ENCODE assay signal across 18 cellular contexts in genomic region chr9:88373018-88373417, GRCh38. TPM values are rescaled to one million over a fixed set of nuclear protein-coding genes. Genes with fewer than 3 reads are reported as not detected.
A peak's percentile ranks its signal among the peaks of the same experiment; 100 is the strongest.
DNase-seq lines count a peak whose midpoint lies in the region; ATAC-seq lines count a peak whose summit lies in the region.
"Had no signal": no experiment of that assay in that cellular context is flagged by ENCODE, and none has a peak within 500 bp of the region (broad histone marks: within the 10 kb centered on the region; RNA-seq: fewer than 3 reads in every experiment).

No MANE protein-coding gene starts in this region.

- H3K4me3 ChIP-seq in adipocyte (ENCODE audit: low read length) = no peak overlapping the region
- H3K4me3 ChIP-seq in neuronal stem cell (ENCODE audit: low read length in 2 of 2) = no peak overlapping the region
- H3K4me3 ChIP-seq: A549, GM12878 had no signal

- H3K36me3 ChIP-seq in adipocyte (ENCODE audit: control insufficient read depth, insufficient read depth, low read length, severe bottlenecking) = no peaks in the 10 kb centered on the region
- no peaks in the 10 kb centered on the region for H3K36me3 ChIP-seq in neuronal stem cell (replicated peaks in 1 of 2; ENCODE audit: control insufficient read depth in 2 of 2, insufficient read depth in 2 of 2, low read length in 2 of 2)
- H3K36me3 ChIP-seq: BE2C had no signal

- ATAC-seq in GM18873 (IDR thresholded peaks at IDR 0.05; ENCODE audit: low FRiP score, unreplicated experiment) (no peak), HG02678 (IDR thresholded peaks at IDR 0.05; ENCODE audit: unreplicated experiment) (no peak)
- ATAC-seq: A549; CD8-positive, alpha-beta T cell; GM12878; HepG2 had no signal

- no peak overlapping the region for H2BK120ac ChIP-seq in neuronal stem cell (ENCODE audit: low read depth, low read length)

- H3K9me3 ChIP-seq in adipocyte (ENCODE audit: control insufficient read depth, low read length) (peaks cover 6% of the 10 kb centered on the region), neuronal stem cell (replicated peaks in 1 of 2; ENCODE audit: control insufficient read depth in 2 of 2, insufficient read depth in 1 of 2, low read depth in 1 of 2, low read length in 2 of 2) (no peaks in the 10 kb centered on the region)
- H3K9me3 ChIP-seq: BE2C had no signal

- no peak overlapping the region for H2BK15ac ChIP-seq in neuronal stem cell (ENCODE audit: low read length)

- H2BK5ac ChIP-seq in neuronal stem cell (ENCODE audit: low read length) = no peak overlapping the region

- H3K27me3 ChIP-seq in adipocyte (replicated peaks; ENCODE audit: control insufficient read depth, insufficient read depth, low read length) (no peaks in the 10 kb centered on the region), neuronal stem cell (ENCODE audit: control insufficient read depth in 3 of 3, insufficient read depth in 3 of 3, low read depth in 1 of 3, low read length in 3 of 3) (peaks cover 0 to 4% (median 0%) of the 10 kb centered on the region in 3 experiments)
- H3K27me3 ChIP-seq: BE2C had no signal

- no peak overlapping the region for H2AFZ ChIP-seq in neuronal stem cell (ENCODE audit: low read length)

- H2BK12ac ChIP-seq in neuronal stem cell (ENCODE audit: low read length) = no peak overlapping the region

- peak; percentile 22 for DNase-seq in A172 (ENCODE audit: low spot score)
- DNase-seq in Daoy (ENCODE audit: low read depth) = peak; percentile 28
- DNase-seq in MV-4-11 (lab: John Stamatoyannopoulos, UW) = peak; percentile 33
- DNase-seq in adipocyte (ENCODE audit: low read depth) = peak; percentile 22
- DNase-seq in NCI-H1694 (lab: John Stamatoyannopoulos, UW) = no peak
- no peak for DNase-seq in neuronal stem cell (ENCODE audit: low spot score)
- DNase-seq: BE2C; CD8-positive, alpha-beta T cell; COR-L47; DND-41; GOT3; H9 had no signal

- no peak overlapping the region for H4K8ac ChIP-seq in neuronal stem cell (ENCODE audit: low read depth, low read length)

- no peak overlapping the region for H2AK5ac ChIP-seq in neuronal stem cell (ENCODE audit: low read depth, low read length)

- no peak overlapping the region for H4K91ac ChIP-seq in neuronal stem cell (ENCODE audit: low read depth, low read length, poor library complexity)

- H3K23ac ChIP-seq in neuronal stem cell (ENCODE audit: low read depth, low read length, poor library complexity) = no peak overlapping the region

- H3K4ac ChIP-seq in neuronal stem cell (ENCODE audit: low read length) = no peak overlapping the region

- H3K79me1 ChIP-seq in neuronal stem cell (ENCODE audit: low read depth, low read length) = no peaks in the 10 kb centered on the region

- no peaks in the 10 kb centered on the region for H3K4me1 ChIP-seq in adipocyte (ENCODE audit: control insufficient read depth, insufficient read depth, low read length)
- no peaks in the 10 kb centered on the region for H3K4me1 ChIP-seq in neuronal stem cell (ENCODE audit: control insufficient read depth in 2 of 2, insufficient read depth in 1 of 2, low read depth in 1 of 2, low read length in 2 of 2)
- H3K4me1 ChIP-seq: A549, BE2C had no signal

- WGBS in neuronal stem cell (ENCODE audit: extremely low coverage in 2 of 2, insufficient read length in 2 of 2, insufficient replicate concordance in 1 of 2), 2 donors = no CpG with 5 or more reads among the region's 5 CpGs

- H3K27ac ChIP-seq in neuronal stem cell (replicated peaks; ENCODE audit: low read length) = no peak overlapping the region
- H3K27ac ChIP-seq: A549, C4-2B had no signal

- H3K9ac ChIP-seq in adipocyte (ENCODE audit: low read length) (no peak overlapping the region), neuronal stem cell (ENCODE audit: low read depth, low read length, poor library complexity) (no peak overlapping the region)

- no peak overlapping the region for H3K4me2 ChIP-seq in neuronal stem cell (ENCODE audit: insufficient read depth, low read length, poor library complexity, severe bottlenecking)
- H3K4me2 ChIP-seq: A549 had no signal

- no peak overlapping the region for H3K18ac ChIP-seq in neuronal stem cell (ENCODE audit: low read length)

- no peak overlapping the region for H3K14ac ChIP-seq in neuronal stem cell (ENCODE audit: low read length)

RNA-seq across cellular contexts. Expression of gene SPIN1, which starts 15.2 kb away (rescaled TPM):
- total RNA-seq in A172 (2014; rRNA removed; shearing (Covaris generic)) = 160 and 246 TPM in 2 replicates
- 106 and 107 TPM in 2 replicates for total RNA-seq in Daoy (2014; rRNA removed; shearing (Covaris generic))
- 40.6 TPM for polyA plus RNA-seq in neuronal stem cell (2013, experiment 1 of 2)
- 41.4 TPM for polyA plus RNA-seq in neuronal stem cell (2013, experiment 2 of 2)

Comparison
In these comparisons a context has a peak if more than half of its experiments do, and no peak if none do; other contexts are left out.
1. DNase-seq: peak in A172 (single experiment), Daoy (single experiment), MV-4-11 (single experiment) and adipocyte (single experiment); none in NCI-H1694 (single experiment) and neuronal stem cell (single experiment).